ENCODE assay signal across 23 cellular contexts in genomic region chr14:99634443-99634842, GRCh38. TPM values are rescaled to one million over a fixed set of nuclear protein-coding genes. Genes with fewer than 3 reads are reported as not detected.
DNase-seq lines count a peak whose midpoint lies in the region; ATAC-seq and TF ChIP-seq lines count a peak whose summit lies in the region.
"Had no signal": no experiment of that assay in that cellular context is flagged by ENCODE, and none has a peak within 500 bp of the region (broad histone marks: within the 10 kb centered on the region; RNA-seq: fewer than 3 reads in every experiment).

No MANE protein-coding gene starts in this region.

- peak overlapping the region; percentile 70 for H2AFZ ChIP-seq in IMR-90 (replicated peaks; ENCODE audit: low read length, poor library complexity)
- H2AFZ ChIP-seq: GM23248 had no signal

- H3K4me3 ChIP-seq in IMR-90 (ENCODE audit: insufficient read depth, low read depth, low read length), result no peak overlapping the region
- no peak overlapping the region for H3K4me3 ChIP-seq in mesendoderm (ENCODE audit: low read length)
- H3K4me3 ChIP-seq in colonic mucosa, result no peak overlapping the region
- H3K4me3 ChIP-seq: A549, GM23248, HAP-1 had no signal

- no peak overlapping the region for H2BK120ac ChIP-seq in IMR-90 (ENCODE audit: low read depth, low read length)
- no peak overlapping the region for H2BK120ac ChIP-seq in mesendoderm (ENCODE audit: low read depth, low read length)

- H2AK9ac ChIP-seq in IMR-90 (replicated peaks; ENCODE audit: low read depth, low read length, poor library complexity), result no peak overlapping the region

- H3K9me3 ChIP-seq in IMR-90 (ENCODE audit: control insufficient read depth, insufficient read depth, low read length) (no peaks in the 10 kb centered on the region), colonic mucosa (no peaks in the 10 kb centered on the region)
- H3K9me3 ChIP-seq: A549, HAP-1 had no signal

- H3K79me2 ChIP-seq in mesendoderm (ENCODE audit: control insufficient read depth, insufficient read depth, low read length), result no peaks in the 10 kb centered on the region

- TF ChIP-seq POLR2A in IMR-90 (IDR thresholded peaks at IDR 0.05; ENCODE audit: low read depth, low read length), result no peak

- H3K36me3 Mint-ChIP-seq in activated B cell treated with CpG ODN at 0.5 μM for 24 hours (ENCODE audit: low read depth), result no peaks in the 10 kb centered on the region
- H3K36me3 Mint-ChIP-seq: CD8-positive, alpha-beta T cell had no signal

- H3K79me1 ChIP-seq in IMR-90 (ENCODE audit: low read depth in 1 of 2, low read length in 2 of 2) (no peaks in the 10 kb centered on the region), mesendoderm (ENCODE audit: low read length) (no peaks in the 10 kb centered on the region)

- H3K4me1 ChIP-seq in IMR-90 (ENCODE audit: control insufficient read depth, insufficient read depth, low read length) (no peaks in the 10 kb centered on the region), mesendoderm (ENCODE audit: control insufficient read depth, low read depth, low read length) (no peaks in the 10 kb centered on the region), colonic mucosa (no peaks in the 10 kb centered on the region)
- H3K4me1 ChIP-seq: A549, HAP-1 had no signal

- no peak overlapping the region for H3K23ac ChIP-seq in IMR-90 (ENCODE audit: low read depth, low read length)
- H3K23ac ChIP-seq in mesendoderm (ENCODE audit: low read length), result no peak overlapping the region

- peak overlapping the region; percentile 58 for H3K14ac ChIP-seq in IMR-90 (replicated peaks; ENCODE audit: low read depth, low read length)

- in situ Hi-C loops in IMR-90 (cut with MboI; ENCODE audit: low sequenced_read_pairs), result no loop called here

- POLR2A ChIA-PET in IMR-90 (lab: Charles Lee; ENCODE audit: unreplicated experiment) (no interaction called here), activated B cell treated with CpG ODN at 0.5 μM for 24 hours (lab: Charles Lee) (no interaction called here)

- no peaks in the 10 kb centered on the region for H3K36me3 ChIP-seq in IMR-90 (ENCODE audit: control insufficient read depth, insufficient read depth, low read length)
- no peaks in the 10 kb centered on the region for H3K36me3 ChIP-seq in mesendoderm (ENCODE audit: control insufficient read depth, insufficient read depth, low read length)
- no peaks in the 10 kb centered on the region for H3K36me3 ChIP-seq in colonic mucosa
- H3K36me3 ChIP-seq: HAP-1 had no signal

- no peak overlapping the region for H3K4me2 ChIP-seq in IMR-90 (ENCODE audit: low read depth, low read length)
- H3K4me2 ChIP-seq in mesendoderm (ENCODE audit: low read length), result no peak overlapping the region
- H3K4me2 ChIP-seq: A549, KMS-11 had no signal

- no peak overlapping the region for H3K18ac ChIP-seq in IMR-90 (ENCODE audit: low read depth, low read length)
- H3K18ac ChIP-seq in mesendoderm (ENCODE audit: low read length), result no peak overlapping the region

- peaks cover 10% of the 10 kb centered on the region for H3K4me1 Mint-ChIP-seq in activated B cell treated with CpG ODN at 0.5 μM for 24 hours

- H3K27ac Mint-ChIP-seq in activated B cell treated with CpG ODN at 0.5 μM for 24 hours, result no peak overlapping the region
- H3K27ac Mint-ChIP-seq: CD8-positive, alpha-beta T cell had no signal

- peak; percentile 27; the same call in 1 of the 2 replicates for ATAC-seq in IMR-90 (ENCODE audit: low read depth)
- no peak for ATAC-seq in activated B cell treated with CpG ODN at 0.5 μM for 24 hours (ENCODE audit: low read depth)
- no peak for ATAC-seq in GM18861 (IDR thresholded peaks at IDR 0.05; ENCODE audit: unreplicated experiment)
- ATAC-seq: A549; CD8-positive, alpha-beta T cell; Panc1 had no signal

- no peak for DNase-seq in IMR-90
- DNase-seq in activated B cell treated with CpG ODN at 0.5 μM for 24 hours, result no peak
- peak; percentile 43 for DNase-seq in islet precursor cell
- DNase-seq in retina, result peak; percentile 54
- no peak for DNase-seq in mesendoderm
- DNase-seq in colonic mucosa, result no peak
- DNase-seq: AML-193; CD8-positive, alpha-beta T cell; DMS79 treated with DMSO at 0.1 percent for 48 hours; GF-D8; GM23248; NCI-H1048; NCI-H1417; NCI-H2029 treated with DMSO at 0.1 percent for 48 hours; NCI-H446 treated with DMSO at 0.1 percent for 48 hours; SHP77 treated with DMSO at 0.1 percent for 48 hours had no signal

- no peak for TF ChIP-seq RAD21 in IMR-90 (IDR thresholded peaks at IDR 0.05; ENCODE audit: low read length)

- H3K9ac ChIP-seq in IMR-90 (ENCODE audit: low read depth, low read length), result no peak overlapping the region
- H3K9ac ChIP-seq in mesendoderm (ENCODE audit: low read length), result no peak overlapping the region
- no peak overlapping the region for H3K9ac ChIP-seq in colonic mucosa (ENCODE audit: low read depth in 2 of 2, low read length in 2 of 2)
- H3K9ac ChIP-seq: GM23248, KMS-11 had no signal

- H2AK5ac ChIP-seq in IMR-90 (ENCODE audit: low read depth, low read length), result no peak overlapping the region
- no peak overlapping the region for H2AK5ac ChIP-seq in mesendoderm (ENCODE audit: low read length)

- H4K91ac ChIP-seq in IMR-90 (ENCODE audit: insufficient read depth, low read depth, low read length), result no peak overlapping the region

- CTCF ChIA-PET in IMR-90 (lab: Yijun Ruan, JAX), result no interaction called here
- CTCF ChIA-PET in activated B cell treated with CpG ODN at 0.5 μM for 24 hours (lab: Charles Lee), result no interaction called here

- H3K27ac ChIP-seq in IMR-90 (ENCODE audit: insufficient read depth, low read length) (no peak overlapping the region), mesendoderm (ENCODE audit: low read depth, low read length) (no peak overlapping the region), colonic mucosa (no peak overlapping the region)
- H3K27ac ChIP-seq: A549, C4-2B, GM23248, KMS-11, RWPE1 had no signal

- peaks cover 11% of the 10 kb centered on the region; the same call in 1 of the 2 replicates for H3K27me3 ChIP-seq in IMR-90 (ENCODE audit: control insufficient read depth, insufficient read depth, low read length)
- H3K27me3 ChIP-seq in mesendoderm (ENCODE audit: insufficient read depth, low read length, poor library complexity), result no peaks in the 10 kb centered on the region
- no peaks in the 10 kb centered on the region for H3K27me3 ChIP-seq in colonic mucosa

- H2BK15ac ChIP-seq in IMR-90 (ENCODE audit: low read depth, low read length) (no peak overlapping the region), mesendoderm (replicated peaks; ENCODE audit: low read depth) (no peak overlapping the region)

- no peak for TF ChIP-seq CTCF in IMR-90 (conservative IDR thresholded peaks at IDR 0.05; ENCODE audit: low read depth, low read length)
- TF ChIP-seq CTCF in activated B cell treated with CpG ODN at 0.5 μM for 24 hours (IDR thresholded peaks at IDR 0.05), result no peak
- no peak for TF ChIP-seq CTCF in colonic mucosa (IDR thresholded peaks at IDR 0.05)

- H3K27me3 Mint-ChIP-seq in activated B cell treated with CpG ODN at 0.5 μM for 24 hours, result peaks cover 22% of the 10 kb centered on the region

- H2BK20ac ChIP-seq in IMR-90 (ENCODE audit: low read depth, low read length), result no peak overlapping the region

- no peaks in the 10 kb centered on the region for H3K9me1 ChIP-seq in IMR-90 (ENCODE audit: insufficient read depth, low read length)

- H4K8ac ChIP-seq in IMR-90 (ENCODE audit: low read depth in 2 of 2, low read length in 2 of 2), result no peak overlapping the region
- H4K8ac ChIP-seq in mesendoderm (ENCODE audit: low read depth, low read length), result no peak overlapping the region

- H3K56ac ChIP-seq in IMR-90 (ENCODE audit: extremely low read depth, insufficient read depth, low read length) (no peak overlapping the region), mesendoderm (ENCODE audit: low read length) (no peak overlapping the region)

- intact Hi-C loops in IMR-90 (cut with micrococcal nuclease), result no loop called here
- intact Hi-C loops in activated B cell treated with CpG ODN at 0.5 μM for 24 hours (cut with micrococcal nuclease), result no loop called here
- intact Hi-C loops in colonic mucosa (cut with DNase I), result no loop called here

- H4K5ac ChIP-seq in IMR-90 (ENCODE audit: low read depth, low read length), result no peak overlapping the region
- no peak overlapping the region for H4K5ac ChIP-seq in mesendoderm (ENCODE audit: low read length)

- H2BK5ac ChIP-seq in IMR-90 (ENCODE audit: low read depth, low read length, poor library complexity, severe bottlenecking) (no peak overlapping the region), mesendoderm (ENCODE audit: low read length) (no peak overlapping the region)

- H4K20me1 ChIP-seq in IMR-90 (ENCODE audit: insufficient read depth, low read length), result no peaks in the 10 kb centered on the region

- peak overlapping the region; percentile 11 for H3K4me3 Mint-ChIP-seq in activated B cell treated with CpG ODN at 0.5 μM for 24 hours
- H3K4me3 Mint-ChIP-seq: CD8-positive, alpha-beta T cell had no signal

- H3K4ac ChIP-seq in IMR-90 (ENCODE audit: low read depth, low read length), result no peak overlapping the region
- H3K4ac ChIP-seq in mesendoderm (ENCODE audit: low read depth, low read length), result no peak overlapping the region

- no TSS peak for BruUV-seq in IMR-90 (replicated peaks; lab: Mats Ljungman, UMichigan)

- H3K9me3 Mint-ChIP-seq in activated B cell treated with CpG ODN at 0.5 μM for 24 hours, result no peaks in the 10 kb centered on the region
- H3K9me3 Mint-ChIP-seq: CD8-positive, alpha-beta T cell had no signal

- dilution Hi-C loops in IMR-90 (cut with HindIII; ENCODE audit: low sequenced_read_pairs, unreplicated experiment), result no loop called here

- no CpG with 5 or more reads among the region's 10 CpGs for WGBS in IMR-90 (ENCODE audit: extremely low coverage in 2 of 2, insufficient read length in 1 of 2), 2 experiments
- no CpG with 5 or more reads among the region's 10 CpGs for WGBS in mesendoderm (ENCODE audit: extremely low coverage, insufficient coverage, low lambda C conversion rate)

RNA-seq across cellular contexts. Expression of gene HHIPL1, which starts 10.5 kb away (rescaled TPM):
- total RNA-seq in IMR-90 (2012; rRNA removed), result 0.56 and 0.72 TPM in 2 replicates
- polyA plus RNA-seq in IMR-90 (2012; rRNA removed), result 0.65 and 1.4 TPM in 2 replicates
- 0.48 and 1.5 TPM in 2 replicates for polyA plus RNA-seq in IMR-90 (2012; cell fraction: cytosol; rRNA removed)
- 0.64 and 1.3 TPM in 2 replicates for polyA plus RNA-seq in IMR-90 (2012; cell fraction: nucleus; rRNA removed; ENCODE audit: low replicate concordance)
- total RNA-seq in activated B cell treated with CpG ODN at 0.5 μM for 24 hours, result not detected in 2 replicates
- 0.63 TPM for polyA plus RNA-seq in mesendoderm (2013, experiment 1 of 2)
- 0.66 TPM for polyA plus RNA-seq in mesendoderm (2013, experiment 2 of 2)
- under 1 TPM; 0.44 to 0.93 TPM for total RNA-seq in colonic mucosa

RNA-seq across cellular contexts. Expression of gene CCDC85C, which starts 30.4 kb away (rescaled TPM):
- total RNA-seq in IMR-90 (2012; rRNA removed) (13.9 and 16.0 TPM in 2 replicates), activated B cell treated with CpG ODN at 0.5 μM for 24 hours (1.8 and 1.9 TPM in 2 replicates), colonic mucosa (10 to 100 TPM; 54.0 to 73.4 TPM)
- polyA plus RNA-seq in IMR-90 (2012; rRNA removed), result 19.0 and 22.2 TPM in 2 replicates
- 10.9 and 15.5 TPM in 2 replicates for polyA plus RNA-seq in IMR-90 (2012; cell fraction: cytosol; rRNA removed)
- 11.3 and 20.4 TPM in 2 replicates for polyA plus RNA-seq in IMR-90 (2012; cell fraction: nucleus; rRNA removed; ENCODE audit: low replicate concordance)
- polyA plus RNA-seq in mesendoderm (2013, experiment 1 of 2), result 10.1 TPM
- polyA plus RNA-seq in mesendoderm (2013, experiment 2 of 2), result 10.7 TPM

RNA-seq across cellular contexts. Expression of gene CYP46A1, which starts 49.7 kb away (rescaled TPM):
- under 0.01 and 0.18 TPM in 2 replicates for total RNA-seq in IMR-90 (2012; rRNA removed)
- polyA plus RNA-seq in IMR-90 (2012; rRNA removed), result 0.24 and 0.31 TPM in 2 replicates
- 0.09 and 0.31 TPM in 2 replicates for polyA plus RNA-seq in IMR-90 (2012; cell fraction: cytosol; rRNA removed)
- 1.0 and 1.2 TPM in 2 replicates for polyA plus RNA-seq in IMR-90 (2012; cell fraction: nucleus; rRNA removed; ENCODE audit: low replicate concordance)
- total RNA-seq in activated B cell treated with CpG ODN at 0.5 μM for 24 hours, result 0.07 TPM in 1 of 2 replicates, not detected in the other
- 0.14 TPM for polyA plus RNA-seq in mesendoderm (2013, experiment 1 of 2)
- polyA plus RNA-seq in mesendoderm (2013, experiment 2 of 2), result 0.11 TPM
- total RNA-seq in colonic mucosa, result under 1 TPM; 0.05 to 0.25 TPM

Comparison
In these comparisons a context has a peak if more than half of its experiments do, and no peak if none do; other contexts are left out.
1. DNase-seq: peak in islet precursor cell (single experiment) and retina (single experiment); none in IMR-90 (single experiment), activated B cell treated with CpG ODN at 0.5 μM for 24 hours (single experiment), mesendoderm (single experiment) and colonic mucosa (single experiment).